Comparison of ENCODE assay signal across 11 cellular contexts in the genomic region with DNA sequence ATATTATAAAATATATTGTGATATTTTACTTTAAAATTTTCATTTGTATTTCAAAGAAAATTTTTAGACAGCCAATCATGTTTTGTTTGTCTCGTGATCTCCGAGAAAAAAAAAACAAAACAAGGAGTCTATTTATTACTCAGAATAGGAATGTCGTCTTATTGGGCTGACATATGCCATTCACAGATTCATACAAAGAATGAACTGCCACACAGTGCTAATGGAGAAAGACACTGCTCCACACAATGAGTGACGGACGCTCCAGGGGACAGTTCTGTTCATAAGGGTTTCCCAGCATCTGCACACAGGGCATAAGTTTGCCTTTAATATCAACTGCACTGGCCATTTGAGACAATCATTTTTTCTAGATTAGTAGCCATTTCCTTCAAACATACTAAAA. TPM values are rescaled to one million over a fixed set of nuclear protein-coding genes. Genes with fewer than 3 reads are reported as not detected.
DNase-seq lines count a peak whose midpoint lies in the region; ATAC-seq and TF ChIP-seq lines count a peak whose summit lies in the region.
"Had no signal": no experiment of that assay in that cellular context is flagged by ENCODE, and none has a peak within 500 bp of the region (broad histone marks: within the 10 kb centered on the region; RNA-seq: fewer than 3 reads in every experiment).

No MANE protein-coding gene starts in this region.

- no peak overlapping the region for H3K27ac Mint-ChIP-seq in natural killer cell treated with Interleukin-12 subunit alpha and Interleukin-12 subunit beta and Interleukin-15 and Interleukin-18, amount 100 ng/mL, for 72 hours

- H3K9me3 Mint-ChIP-seq in natural killer cell treated with Interleukin-12 subunit alpha and Interleukin-12 subunit beta and Interleukin-15 and Interleukin-18, amount 100 ng/mL, for 72 hours: no peaks in the 10 kb centered on the region
- H3K9me3 Mint-ChIP-seq: CD4-positive, CD25-positive, alpha-beta regulatory T cell had no signal

- ATAC-seq in right lobe of liver (no peak), HG03457 (IDR thresholded peaks at IDR 0.05; ENCODE audit: unreplicated experiment) (no peak)
- ATAC-seq in natural killer cell treated with Interleukin-12 subunit alpha and Interleukin-12 subunit beta and Interleukin-15 and Interleukin-18, amount 100 ng/mL, for 72 hours: no peak

- H3K9me3 ChIP-seq in GM23248 (ENCODE audit: low read depth): no peaks in the 10 kb centered on the region
- no peaks in the 10 kb centered on the region for H3K9me3 ChIP-seq in right lobe of liver
- H3K9me3 ChIP-seq in MM.1S (replicated peaks; ENCODE audit: insufficient read depth, low read length): no peaks in the 10 kb centered on the region

- H3K36me3 Mint-ChIP-seq in natural killer cell treated with Interleukin-12 subunit alpha and Interleukin-12 subunit beta and Interleukin-15 and Interleukin-18, amount 100 ng/mL, for 72 hours: no peaks in the 10 kb centered on the region
- H3K36me3 Mint-ChIP-seq: CD4-positive, CD25-positive, alpha-beta regulatory T cell had no signal

- H3K36me3 ChIP-seq in GM23248 (ENCODE audit: low read depth): no peaks in the 10 kb centered on the region
- H3K36me3 ChIP-seq in right lobe of liver: no peaks in the 10 kb centered on the region
- H3K36me3 ChIP-seq in MM.1S (replicated peaks; ENCODE audit: insufficient read depth, low read length): no peaks in the 10 kb centered on the region

- H3K4me1 ChIP-seq in GM23248 (ENCODE audit: insufficient read depth) (peaks cover 69% of the 10 kb centered on the region), right lobe of liver (peaks cover 0 to 71% (median 24%) of the 10 kb centered on the region in 4 donors), MM.1S (ENCODE audit: low read length) (peaks cover 26% of the 10 kb centered on the region)

- WGBS in GM23248 (ENCODE audit: low coverage in 1 of 2, low lambda C conversion rate in 2 of 2, missing lambda C conversion rate in 2 of 2), 2 experiments: 64 to 70% methylated on average over 5 of the region's 5 CpGs
- 42% methylated on average over 5 of the region's 5 CpGs for WGBS in right lobe of liver (ENCODE audit: insufficient coverage, low coverage, low lambda C conversion rate, missing lambda C conversion rate)

- H3K27me3 ChIP-seq in GM23248 (replicated peaks; ENCODE audit: insufficient read depth) (no peaks in the 10 kb centered on the region), right lobe of liver (no peaks in the 10 kb centered on the region), MM.1S (replicated peaks; ENCODE audit: insufficient read depth, low read length) (no peaks in the 10 kb centered on the region)

- peak overlapping the region; percentile 94 for H3K4me2 ChIP-seq in GM23248 (ENCODE audit: unreplicated experiment)
- no peak overlapping the region for H3K4me2 ChIP-seq in MM.1S (ENCODE audit: low read depth, low read length)

- H3K79me2 ChIP-seq in GM23248 (ENCODE audit: insufficient read depth): peaks cover 83% of the 10 kb centered on the region
- peaks cover 83% of the 10 kb centered on the region for H3K79me2 ChIP-seq in MM.1S (ENCODE audit: low read length)

- no peak overlapping the region for H3K27ac ChIP-seq in GM23248
- peak overlapping the region; percentile 72 for H3K27ac ChIP-seq in VCaP
- H3K27ac ChIP-seq in right lobe of liver: peak overlapping the region; percentile 24 to 99 (median 98)
- peak overlapping the region in 15 of 21 experiments; percentile 4 to 72 (median 55) for H3K27ac ChIP-seq in skin epidermis
- no peak overlapping the region for H3K27ac ChIP-seq in MM.1S (ENCODE audit: low read length)

- intact Hi-C loops in right lobe of liver (cut with DNase I): no loop called here

- no peak for TF ChIP-seq CTCF in VCaP (conservative IDR thresholded peaks at IDR 0.05)
- TF ChIP-seq CTCF in right lobe of liver (IDR thresholded peaks at IDR 0.05): no peak
- no peak for TF ChIP-seq CTCF in MM.1S (IDR thresholded peaks at IDR 0.05; ENCODE audit: low read length)

- H3F3A ChIP-seq in GM23248 (ENCODE audit: insufficient read depth) (peaks cover 40% of the 10 kb centered on the region), MM.1S (ENCODE audit: insufficient read depth, low read length) (peaks cover 42% of the 10 kb centered on the region)

- no peaks in the 10 kb centered on the region for H3K27me3 Mint-ChIP-seq in natural killer cell treated with Interleukin-12 subunit alpha and Interleukin-12 subunit beta and Interleukin-15 and Interleukin-18, amount 100 ng/mL, for 72 hours

- no peak overlapping the region for H3K4me3 Mint-ChIP-seq in natural killer cell treated with Interleukin-12 subunit alpha and Interleukin-12 subunit beta and Interleukin-15 and Interleukin-18, amount 100 ng/mL, for 72 hours

- peaks cover 23 to 46% of the 10 kb centered on the region in 2 donors for H3K4me1 Mint-ChIP-seq in natural killer cell treated with Interleukin-12 subunit alpha and Interleukin-12 subunit beta and Interleukin-15 and Interleukin-18, amount 100 ng/mL, for 72 hours (ENCODE audit: low read depth in 2 of 2)

- DNase-seq in GM23248 (no peak), right lobe of liver (no peak), NCI-H1105 (lab: John Stamatoyannopoulos, UW) (no peak), MM.1S (no peak)
- no peak for DNase-seq in natural killer cell treated with Interleukin-12 subunit alpha and Interleukin-12 subunit beta and Interleukin-15 and Interleukin-18, amount 100 ng/mL, for 72 hours (ENCODE audit: low spot score)
- DNase-seq: activated CD4-positive, alpha-beta T cell treated with anti-CD3 and anti-CD28 coated beads for 48 hours; CD4-positive, CD25-positive, alpha-beta regulatory T cell; mesendoderm had no signal

- in situ Hi-C loops in GM23248 (cut with MboI): no loop called here

- H3K9me2 ChIP-seq in GM23248 (ENCODE audit: insufficient read depth): no peaks in the 10 kb centered on the region
- H3K9me2 ChIP-seq in MM.1S (replicated peaks; ENCODE audit: insufficient read depth, low read length): no peaks in the 10 kb centered on the region

- no peak overlapping the region for H2AFZ ChIP-seq in GM23248
- H2AFZ ChIP-seq in MM.1S (ENCODE audit: low read length): no peak overlapping the region

- H3K4me3 ChIP-seq in GM23248: peak overlapping the region; percentile 87
- peak overlapping the region in 1 of 3 donors; percentile 72 for H3K4me3 ChIP-seq in right lobe of liver
- no peak overlapping the region for H3K4me3 ChIP-seq in skin epidermis
- no peak overlapping the region for H3K4me3 ChIP-seq in MM.1S (ENCODE audit: low read length)

- H4K20me1 ChIP-seq in GM23248 (ENCODE audit: insufficient read depth) (peaks cover 38% of the 10 kb centered on the region; the same call in 1 of the 2 replicates), MM.1S (ENCODE audit: insufficient read depth, low read length) (peaks cover 34% of the 10 kb centered on the region)

- H3K9ac ChIP-seq in GM23248: 0 out of 2 replicates have a peak overlapping the region, but pooled peaks have one; percentile 98
- no peak overlapping the region for H3K9ac ChIP-seq in MM.1S (ENCODE audit: low read length)

- no peak for TF ChIP-seq POLR2A in right lobe of liver (IDR thresholded peaks at IDR 0.05)

RNA-seq across cellular contexts. Expression of gene SERTAD2, which starts 3.5 kb away (rescaled TPM):
- 18.5 and 21.0 TPM in 2 replicates for total RNA-seq in GM23248 (2014; rRNA removed; shearing (Covaris generic))
- polyA plus RNA-seq in GM23248 (2016; fragmentation: Nextera tagmentation; extraction: Ambion mirVana): 26.8 and 30.0 TPM in 2 replicates
- 10 to 100 TPM in 2 of 6 experiments, 1 to 10 TPM in 4; 3.7 to 14.4 (median 8.4) TPM for total RNA-seq in right lobe of liver
- 10 to 100 TPM; 15.6 to 23.9 TPM for total RNA-seq in natural killer cell treated with Interleukin-12 subunit alpha and Interleukin-12 subunit beta and Interleukin-15 and Interleukin-18, amount 100 ng/mL, for 72 hours

Comparison
In these comparisons a context has a peak if more than half of its experiments do, and no peak if none do; other contexts are left out.
1. H3K27ac ChIP-seq: peak in VCaP (single experiment), right lobe of liver (3 of 3) and skin epidermis (15 of 21); none in GM23248 (single experiment) and MM.1S (single experiment).